In genomic region chr19:40970396-40971325, GRCh38 we compare ENCODE assay signal across 9 cellular contexts. TPM values are rescaled to one million over a fixed set of nuclear protein-coding genes. Genes with fewer than 3 reads are reported as not detected.
"Had no signal": no experiment of that assay in that cellular context is flagged by ENCODE, and none has a peak within 500 bp of the region (broad histone marks: within the 10 kb centered on the region; RNA-seq: fewer than 3 reads in every experiment).

No MANE protein-coding gene starts in this region.

RNA-seq across cellular contexts. Expression of gene CYP2B6, which starts 20.4 kb away (rescaled TPM):
- total RNA-seq: activated B cell treated with CpG ODN at 0.5 μM for 24 hours, body of pancreas, foreskin keratinocyte, left ventricle myocardium inferior, mononuclear cell, sigmoid colon, spleen, thyroid gland, urinary bladder had no signal
